Comparison of ENCODE assay signal across 1 cellular context in the genomic region with DNA sequence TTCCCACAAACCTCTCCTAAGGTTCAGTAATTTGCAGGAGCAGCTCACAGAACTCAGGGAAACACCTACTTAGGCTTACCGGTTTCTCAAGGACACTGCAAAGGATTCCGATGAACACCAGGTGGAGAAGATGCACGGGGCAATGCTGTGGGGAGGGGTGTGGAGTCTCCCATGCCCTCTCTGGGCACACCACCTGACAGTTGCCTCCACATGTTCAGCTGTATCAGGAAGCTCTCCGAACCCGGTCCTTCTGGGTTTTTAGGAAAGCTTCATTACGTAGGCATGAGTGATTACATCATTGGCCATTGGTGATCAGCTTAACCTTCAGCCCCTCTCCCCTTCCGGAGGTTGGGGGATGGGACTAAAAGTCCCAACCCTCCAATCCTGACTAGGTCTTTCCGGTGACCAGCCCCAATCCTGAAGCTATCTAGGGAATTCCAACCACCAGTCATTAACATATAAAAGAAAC.
TF ChIP-seq lines count a peak whose summit lies in the region.

No MANE protein-coding gene starts in this region.

TF ChIP-seq in A549, 52 proteins besides CTCF, POLR2A, EP300 and RAD21 (continued from another document):
- TF ChIP-seq, protein P1, sequence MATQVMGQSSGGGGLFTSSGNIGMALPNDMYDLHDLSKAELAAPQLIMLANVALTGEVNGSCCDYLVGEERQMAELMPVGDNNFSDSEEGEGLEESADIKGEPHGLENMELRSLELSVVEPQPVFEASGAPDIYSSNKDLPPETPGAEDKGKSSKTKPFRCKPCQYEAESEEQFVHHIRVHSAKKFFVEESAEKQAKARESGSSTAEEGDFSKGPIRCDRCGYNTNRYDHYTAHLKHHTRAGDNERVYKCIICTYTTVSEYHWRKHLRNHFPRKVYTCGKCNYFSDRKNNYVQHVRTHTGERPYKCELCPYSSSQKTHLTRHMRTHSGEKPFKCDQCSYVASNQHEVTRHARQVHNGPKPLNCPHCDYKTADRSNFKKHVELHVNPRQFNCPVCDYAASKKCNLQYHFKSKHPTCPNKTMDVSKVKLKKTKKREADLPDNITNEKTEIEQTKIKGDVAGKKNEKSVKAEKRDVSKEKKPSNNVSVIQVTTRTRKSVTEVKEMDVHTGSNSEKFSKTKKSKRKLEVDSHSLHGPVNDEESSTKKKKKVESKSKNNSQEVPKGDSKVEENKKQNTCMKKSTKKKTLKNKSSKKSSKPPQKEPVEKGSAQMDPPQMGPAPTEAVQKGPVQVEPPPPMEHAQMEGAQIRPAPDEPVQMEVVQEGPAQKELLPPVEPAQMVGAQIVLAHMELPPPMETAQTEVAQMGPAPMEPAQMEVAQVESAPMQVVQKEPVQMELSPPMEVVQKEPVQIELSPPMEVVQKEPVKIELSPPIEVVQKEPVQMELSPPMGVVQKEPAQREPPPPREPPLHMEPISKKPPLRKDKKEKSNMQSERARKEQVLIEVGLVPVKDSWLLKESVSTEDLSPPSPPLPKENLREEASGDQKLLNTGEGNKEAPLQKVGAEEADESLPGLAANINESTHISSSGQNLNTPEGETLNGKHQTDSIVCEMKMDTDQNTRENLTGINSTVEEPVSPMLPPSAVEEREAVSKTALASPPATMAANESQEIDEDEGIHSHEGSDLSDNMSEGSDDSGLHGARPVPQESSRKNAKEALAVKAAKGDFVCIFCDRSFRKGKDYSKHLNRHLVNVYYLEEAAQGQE (IDR thresholded peaks at IDR 0.05) = no peak
- TF ChIP-seq, protein P2, sequence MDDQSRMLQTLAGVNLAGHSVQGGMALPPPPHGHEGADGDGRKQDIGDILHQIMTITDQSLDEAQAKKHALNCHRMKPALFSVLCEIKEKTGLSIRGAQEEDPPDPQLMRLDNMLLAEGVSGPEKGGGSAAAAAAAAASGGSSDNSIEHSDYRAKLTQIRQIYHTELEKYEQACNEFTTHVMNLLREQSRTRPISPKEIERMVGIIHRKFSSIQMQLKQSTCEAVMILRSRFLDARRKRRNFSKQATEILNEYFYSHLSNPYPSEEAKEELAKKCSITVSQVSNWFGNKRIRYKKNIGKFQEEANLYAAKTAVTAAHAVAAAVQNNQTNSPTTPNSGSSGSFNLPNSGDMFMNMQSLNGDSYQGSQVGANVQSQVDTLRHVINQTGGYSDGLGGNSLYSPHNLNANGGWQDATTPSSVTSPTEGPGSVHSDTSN (IDR thresholded peaks at IDR 0.05) = no peak
- TF ChIP-seq, protein P3, sequence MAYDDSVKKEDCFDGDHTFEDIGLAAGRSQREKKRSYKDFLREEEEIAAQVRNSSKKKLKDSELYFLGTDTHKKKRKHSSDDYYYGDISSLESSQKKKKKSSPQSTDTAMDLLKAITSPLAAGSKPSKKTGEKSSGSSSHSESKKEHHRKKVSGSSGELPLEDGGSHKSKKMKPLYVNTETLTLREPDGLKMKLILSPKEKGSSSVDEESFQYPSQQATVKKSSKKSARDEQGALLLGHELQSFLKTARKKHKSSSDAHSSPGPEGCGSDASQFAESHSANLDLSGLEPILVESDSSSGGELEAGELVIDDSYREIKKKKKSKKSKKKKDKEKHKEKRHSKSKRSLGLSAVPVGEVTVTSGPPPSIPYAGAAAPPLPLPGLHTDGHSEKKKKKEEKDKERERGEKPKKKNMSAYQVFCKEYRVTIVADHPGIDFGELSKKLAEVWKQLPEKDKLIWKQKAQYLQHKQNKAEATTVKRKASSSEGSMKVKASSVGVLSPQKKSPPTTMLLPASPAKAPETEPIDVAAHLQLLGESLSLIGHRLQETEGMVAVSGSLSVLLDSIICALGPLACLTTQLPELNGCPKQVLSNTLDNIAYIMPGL (CRISPR knock-in tag; IDR thresholded peaks at IDR 0.05; ENCODE audit: borderline replicate concordance) = no peak
- no peak for TF ChIP-seq NPAS2 (CRISPR knock-in tag; IDR thresholded peaks at IDR 0.05; ENCODE audit: borderline replicate concordance)
- no peak for TF ChIP-seq NR3C1 (IDR thresholded peaks at IDR 0.05)
- TF ChIP-seq HOXA7 (CRISPR knock-in tag; IDR thresholded peaks at IDR 0.05) = no peak
- TF ChIP-seq KDM1A (IDR thresholded peaks at IDR 0.05; ENCODE audit: low read depth) = no peak
- TF ChIP-seq SMC3 (IDR thresholded peaks at IDR 0.05) = no peak
- no peak for TF ChIP-seq RCOR1 (IDR thresholded peaks at IDR 0.05; ENCODE audit: low read depth, low read length)
- TF ChIP-seq POLR2AphosphoS2 (conservative IDR thresholded peaks at IDR 0.05; ENCODE audit: low read length) = no peak
- TF ChIP-seq ZC3H11A (IDR thresholded peaks at IDR 0.05) = no peak
- TF ChIP-seq, protein P4, sequence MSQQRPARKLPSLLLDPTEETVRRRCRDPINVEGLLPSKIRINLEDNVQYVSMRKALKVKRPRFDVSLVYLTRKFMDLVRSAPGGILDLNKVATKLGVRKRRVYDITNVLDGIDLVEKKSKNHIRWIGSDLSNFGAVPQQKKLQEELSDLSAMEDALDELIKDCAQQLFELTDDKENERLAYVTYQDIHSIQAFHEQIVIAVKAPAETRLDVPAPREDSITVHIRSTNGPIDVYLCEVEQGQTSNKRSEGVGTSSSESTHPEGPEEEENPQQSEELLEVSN (IDR thresholded peaks at IDR 0.05; ENCODE audit: borderline replicate concordance, low read depth) = no peak
- TF ChIP-seq GATA3 (IDR thresholded peaks at IDR 0.05; ENCODE audit: borderline replicate concordance) = no peak
